17 cellular contexts compared by ENCODE assay signal in the genomic region with DNA sequence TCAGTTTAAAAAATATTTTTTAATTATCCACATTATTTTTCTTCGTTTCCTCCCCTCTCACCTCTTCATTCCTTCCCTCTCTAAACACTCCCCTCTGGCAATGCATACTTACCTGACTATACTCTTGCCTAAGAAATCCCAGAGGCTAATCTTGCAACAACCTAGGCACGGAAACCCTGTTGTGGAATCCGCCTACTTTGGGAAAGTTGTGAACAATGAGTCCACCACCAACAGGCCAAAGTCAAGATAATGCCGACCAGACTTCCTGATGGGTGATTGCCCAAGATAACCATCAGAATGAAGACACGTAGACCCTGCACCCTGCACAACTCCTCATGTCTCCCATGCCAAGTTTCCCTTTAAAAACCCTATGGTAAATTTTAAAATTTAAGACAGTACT.
"Had no signal": no experiment of that assay in that cellular context is flagged by ENCODE, and none has a peak within 500 bp of the region (broad histone marks: within the 10 kb centered on the region; RNA-seq: fewer than 3 reads in every experiment).

No MANE protein-coding gene starts in this region.

- H3K27me3 Mint-ChIP-seq: brain had no signal

- H3K36me3 Mint-ChIP-seq: brain had no signal

- H3K4me1 Mint-ChIP-seq: neural crest cell had no signal

- H3K27ac ChIP-seq: dorsolateral prefrontal cortex, esophagus squamous epithelium, left lung, ovary, suprapubic skin, upper lobe of left lung had no signal

- H3K27me3 ChIP-seq: esophagus squamous epithelium, left lung, ovary, suprapubic skin, upper lobe of left lung had no signal

- H3K4me3 ChIP-seq: dorsolateral prefrontal cortex, esophagus squamous epithelium, left lung, ovary, suprapubic skin, upper lobe of left lung had no signal

- H3K9me3 Mint-ChIP-seq: activated naive CD4-positive, alpha-beta T cell treated with anti-CD3 and anti-CD28 coated beads for 36 hours had no signal

- H3K4me1 ChIP-seq: esophagus squamous epithelium, left lung, suprapubic skin, upper lobe of left lung had no signal

- H3K9me3 ChIP-seq: esophagus squamous epithelium, left lung, ovary, suprapubic skin, upper lobe of left lung had no signal

- H3K4me3 Mint-ChIP-seq: activated CD8-positive, alpha-beta T cell treated with anti-CD3 and anti-CD28 coated beads, Interleukin-2, amount 10 ng/mL, durations not matched to agents 7 days and 5 days; activated naive CD4-positive, alpha-beta T cell treated with anti-CD3 and anti-CD28 coated beads for 36 hours; activated T-helper 1 cell treated with anti-CD3 and anti-CD28 coated beads, Interleukin-12 subunit alpha, Interleukin-12 subunit beta, Interleukin-2, Interleukin-4 antibody, amounts not matched to agents 30 ng/mL and 10 ng/mL and 1 ng/mL, durations not matched to agents 14 hours and 24 hours and 36 hours; brain; neural crest cell had no signal

- DNase-seq: activated CD4-positive, alpha-beta T cell treated with anti-CD3 and anti-CD28 coated beads for 4 hours; activated CD8-positive, alpha-beta T cell treated with anti-CD3 and anti-CD28 coated beads, Interleukin-2, amount 10 ng/mL, durations not matched to agents 7 days and 5 days; activated naive CD4-positive, alpha-beta T cell treated with anti-CD3 and anti-CD28 coated beads for 36 hours; dorsolateral prefrontal cortex; esophagus squamous epithelium; head of caudate nucleus; left lung; ovary; stimulated activated CD4-positive, alpha-beta T cell treated with anti-CD3 and anti-CD28 coated beads, Interleukin-4, amount 100 ng/mL, for 1 hour; stimulated activated CD8-positive, alpha-beta memory T cell treated with anti-CD3 and anti-CD28 coated beads, Interleukin-4, amount 100 ng/mL, for 48 hours; stimulated activated naive CD8-positive, alpha-beta T cell treated with anti-CD3 and anti-CD28 coated beads, Interleukin-15, Interleukin-2, amounts not matched to agents 100 U/mL and 50 U/mL, for 24 hours; T-helper 1 cell; upper lobe of left lung had no signal

- H3K27ac Mint-ChIP-seq: activated CD8-positive, alpha-beta T cell treated with anti-CD3 and anti-CD28 coated beads, Interleukin-2, amount 10 ng/mL, durations not matched to agents 7 days and 5 days; activated naive CD4-positive, alpha-beta T cell treated with anti-CD3 and anti-CD28 coated beads for 36 hours; activated T-helper 1 cell treated with anti-CD3 and anti-CD28 coated beads, Interleukin-12 subunit alpha, Interleukin-12 subunit beta, Interleukin-2, Interleukin-4 antibody, amounts not matched to agents 30 ng/mL and 10 ng/mL and 1 ng/mL, durations not matched to agents 14 hours and 24 hours and 36 hours; brain had no signal

- H3K36me3 ChIP-seq: esophagus squamous epithelium, left lung, ovary, suprapubic skin, upper lobe of left lung had no signal
